ENCODE assay signal across 8 cellular contexts in the genomic region with DNA sequence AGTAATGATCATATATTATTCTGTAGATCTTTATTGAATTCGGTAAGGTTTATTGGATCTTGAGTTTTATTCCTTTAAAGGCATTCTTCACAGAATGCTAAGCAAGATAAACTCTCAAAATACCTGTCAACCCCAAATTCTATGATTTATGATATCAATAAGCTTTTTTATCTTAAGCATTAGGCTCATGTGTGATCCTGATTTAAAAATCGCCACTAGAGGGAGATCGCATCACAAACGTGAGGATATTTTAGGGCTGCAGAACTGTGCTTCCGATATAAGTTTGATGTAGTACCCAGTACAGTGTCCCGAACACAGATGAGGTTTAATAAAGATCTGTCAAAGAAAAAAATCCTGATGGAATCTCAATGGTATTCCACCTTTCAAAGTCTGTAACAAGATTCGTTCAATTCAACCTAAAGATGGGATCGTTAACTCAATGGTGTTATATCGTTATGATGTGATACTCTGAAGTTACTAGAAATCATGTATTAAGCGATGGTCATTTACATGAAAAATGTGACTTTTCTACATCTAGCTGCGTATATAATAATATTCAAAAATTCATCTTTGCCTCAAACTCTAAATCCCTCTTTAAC.
DNase-seq lines count a peak whose midpoint lies in the region; TF ChIP-seq lines count a peak whose summit lies in the region.

No MANE protein-coding gene starts in this region.

- no peak for TF ChIP-seq POLR2A in NB4 (IDR thresholded peaks at IDR 0.05; ENCODE audit: extremely low read depth, insufficient read length)

- no peak overlapping the region for H2BK120ac ChIP-seq in H9 (ENCODE audit: low read depth, low read length, poor library complexity, severe bottlenecking)

- no peaks in the 10 kb centered on the region for H3K23me2 ChIP-seq in H9 (ENCODE audit: insufficient read length, low read depth, low read length, poor library complexity, severe bottlenecking)

- H3K23ac ChIP-seq in H9 (ENCODE audit: insufficient read length, low read depth, low read length), result no peak overlapping the region

- H3K79me1 ChIP-seq in H9 (ENCODE audit: insufficient read depth, low read depth, low read length, poor library complexity, severe bottlenecking), result no peaks in the 10 kb centered on the region

- H3K79me2 ChIP-seq in H9 (ENCODE audit: insufficient read depth, low read length), result no peaks in the 10 kb centered on the region

- H3K9me3 Mint-ChIP-seq in activated naive CD4-positive, alpha-beta T cell treated with anti-CD3 and anti-CD28 coated beads for 36 hours, result no peaks in the 10 kb centered on the region
- no peaks in the 10 kb centered on the region for H3K9me3 Mint-ChIP-seq in H9

- H3K4me3 ChIP-seq in NB4 (ENCODE audit: low read depth, low read length), result no peak overlapping the region

- H2BK5ac ChIP-seq in H9 (ENCODE audit: insufficient read length, low read length), result no peak overlapping the region

- intact Hi-C loops in activated naive CD4-positive, alpha-beta T cell treated with anti-CD3 and anti-CD28 coated beads for 36 hours (cut with micrococcal nuclease), result loop anchor here (1.0 to 5.0 kb wide), 4 partner anchors 167 to 472 kb away; no protein-coding TSS in a partner anchor

- peak; percentile 79 for TF ChIP-seq CTCF in H9 (conservative IDR thresholded peaks at IDR 0.05)
- peak; percentile 68 for TF ChIP-seq CTCF in NB4 (IDR thresholded peaks at IDR 0.05; ENCODE audit: low read depth, low read length)
- peak; percentile 92 for TF ChIP-seq CTCF in VCaP (conservative IDR thresholded peaks at IDR 0.05)

- no peaks in the 10 kb centered on the region for H3K9me3 ChIP-seq in H9 (ENCODE audit: control insufficient read depth, low read depth, low read length)

- H3K4me2 ChIP-seq in H9 (ENCODE audit: insufficient read depth, insufficient read length, low read length), result no peak overlapping the region

- H3K27me3 Mint-ChIP-seq in activated naive CD4-positive, alpha-beta T cell treated with anti-CD3 and anti-CD28 coated beads for 36 hours (ENCODE audit: low read depth), result peaks cover 5% of the 10 kb centered on the region
- no peaks in the 10 kb centered on the region for H3K27me3 Mint-ChIP-seq in H9 (ENCODE audit: low read depth)

- H3K4me3 Mint-ChIP-seq in activated naive CD4-positive, alpha-beta T cell treated with anti-CD3 and anti-CD28 coated beads for 36 hours, result no peak overlapping the region
- no peak overlapping the region for H3K4me3 Mint-ChIP-seq in H9

- no peak overlapping the region for H4K91ac ChIP-seq in H9 (ENCODE audit: insufficient read length, low read depth, low read length)

- no peak overlapping the region for H2BK20ac ChIP-seq in H9 (ENCODE audit: low read depth, low read length, poor library complexity, severe bottlenecking)

- H3K14ac ChIP-seq in H9 (ENCODE audit: insufficient read depth, low read length), result no peak overlapping the region

- H4K5ac ChIP-seq in H9 (ENCODE audit: insufficient read length, low read depth, low read length), result no peak overlapping the region

- no peaks in the 10 kb centered on the region for H3K36me3 Mint-ChIP-seq in activated naive CD4-positive, alpha-beta T cell treated with anti-CD3 and anti-CD28 coated beads for 36 hours (ENCODE audit: low read depth)
- 0 out of 7 replicates have a peak, but pooled peaks cover 0 to 2% (median 0%) of the 10 kb centered on the region in 3 experiments for H3K36me3 Mint-ChIP-seq in H9 (ENCODE audit: insufficient read depth in 1 of 3, low read depth in 3 of 3)

- H3K27me3 ChIP-seq in H9 (ENCODE audit: insufficient read depth, low read length), result no peaks in the 10 kb centered on the region

- no peaks in the 10 kb centered on the region for H3K4me1 ChIP-seq in H9 (ENCODE audit: insufficient read depth, low read length)

- H3K4ac ChIP-seq in H9 (ENCODE audit: low read depth, low read length), result no peak overlapping the region

- 100% methylated on average over 1 of the region's 11 CpGs for WGBS in H9 (ENCODE audit: extremely low coverage, insufficient read length, low lambda C conversion rate)

- H3K18ac ChIP-seq in H9 (ENCODE audit: insufficient read length, low read depth, low read length), result no peak overlapping the region

- CTCF ChIA-PET in activated naive CD4-positive, alpha-beta T cell treated with anti-CD3 and anti-CD28 coated beads for 36 hours (lab: Charles Lee), result interaction anchor here (0.6 to 3.4 kb wide), 18 partner anchors 10 to 693 kb away, joined by 3 to 19 read pairs (median 5); no protein-coding TSS in a partner anchor

- no peak overlapping the region for H2BK12ac ChIP-seq in H9 (ENCODE audit: insufficient read length, low read depth, low read length)

- H3K9ac ChIP-seq in H9 (ENCODE audit: extremely low read depth, insufficient read length, low read length), result no peak overlapping the region

- no peak overlapping the region for H2BK15ac ChIP-seq in H9 (ENCODE audit: low read depth, low read length)

- H3K27ac ChIP-seq in H9 (ENCODE audit: insufficient read length, low read depth, low read length) (no peak overlapping the region), VCaP (no peak overlapping the region)

- no peaks in the 10 kb centered on the region for H4K20me1 ChIP-seq in H9 (ENCODE audit: control insufficient read depth, insufficient read depth, insufficient read length)

- H2AFZ ChIP-seq in H9 (ENCODE audit: low read length), result no peak overlapping the region

- no peak overlapping the region for H3K56ac ChIP-seq in H9 (ENCODE audit: insufficient read length, low read depth, low read length)

- H3T11ph ChIP-seq in H9 (ENCODE audit: low read length), result no peak overlapping the region

- no peak overlapping the region for H4K8ac ChIP-seq in H9 (replicated peaks; ENCODE audit: insufficient read length, low read depth, low read length)

- no peaks in the 10 kb centered on the region for H3K4me1 Mint-ChIP-seq in activated naive CD4-positive, alpha-beta T cell treated with anti-CD3 and anti-CD28 coated beads for 36 hours (ENCODE audit: low read depth)
- peaks cover 3 to 9% of the 10 kb centered on the region in 2 experiments for H3K4me1 Mint-ChIP-seq in H9

- DNase-seq in activated naive CD4-positive, alpha-beta T cell treated with anti-CD3 and anti-CD28 coated beads for 36 hours, result peak; percentile 27
- DNase-seq in activated naive CD4-positive, alpha-beta T cell (lab: John Stamatoyannopoulos, UW), result no peak
- no peak for DNase-seq in H9
- DNase-seq in NB4 (ENCODE audit: low read depth), result peak; percentile 67
- DNase-seq in globus pallidus (ENCODE audit: low spot score), result peak; percentile 34
- DNase-seq in retina, result peak; percentile 28
- no peak for DNase-seq in epidermal melanocyte (ENCODE audit: insufficient read length, low spot score)

- H3K27ac Mint-ChIP-seq in activated naive CD4-positive, alpha-beta T cell treated with anti-CD3 and anti-CD28 coated beads for 36 hours, result no peak overlapping the region
- H3K27ac Mint-ChIP-seq in H9, result no peak overlapping the region

- H2AK5ac ChIP-seq in H9 (ENCODE audit: insufficient read length, low read length), result no peak overlapping the region

Comparison
In these comparisons a context has a peak if more than half of its experiments do, and no peak if none do; other contexts are left out.
1. DNase-seq: peak in activated naive CD4-positive, alpha-beta T cell treated with anti-CD3 and anti-CD28 coated beads for 36 hours (single experiment), NB4 (single experiment), globus pallidus (single experiment) and retina (single experiment); none in activated naive CD4-positive, alpha-beta T cell (0 of 4), H9 (single experiment) and epidermal melanocyte (single experiment).
2. Peak in every context shown above with its lines, with median percentiles within 50 percentile points of each other: CTCF ChIP-seq.